Comparison of ENCODE assay signal across 23 cellular contexts in the genomic region with DNA sequence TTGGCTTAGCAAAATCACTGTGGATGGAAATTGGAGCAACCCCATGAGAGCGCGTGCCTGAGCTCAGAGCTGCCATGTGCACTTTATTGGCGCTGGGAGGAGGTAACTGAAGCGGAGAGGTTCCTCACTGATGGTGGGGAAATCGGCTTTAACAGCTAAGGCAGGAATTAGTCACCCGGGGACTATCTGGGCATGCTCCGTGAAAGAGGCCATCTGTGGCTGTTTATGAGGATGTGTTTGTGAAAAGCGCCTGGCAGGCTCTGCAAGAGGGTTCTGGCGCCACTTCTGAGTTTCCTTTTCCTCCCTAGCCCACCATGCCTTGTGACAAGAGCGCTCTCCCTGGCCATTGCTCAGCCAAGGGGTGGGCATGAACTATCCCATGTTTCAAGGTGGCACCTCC.
"Had no signal": no experiment of that assay in that cellular context is flagged by ENCODE, and none has a peak within 500 bp of the region (broad histone marks: within the 10 kb centered on the region; RNA-seq: fewer than 3 reads in every experiment).

No MANE protein-coding gene starts in this region.

- H3K9me3 Mint-ChIP-seq: dendritic cell treated with granulocyte-macrophage colony-stimulating factor and Interleukin-4, amounts not matched to agents 40 ng/mL and 50 ng/mL, for 4 days; neural progenitor cell had no signal

- H3K36me3 Mint-ChIP-seq: memory B cell, mesothelial cell of epicardium, natural killer cell, neural progenitor cell had no signal

- H3K27me3 ChIP-seq: esophagus squamous epithelium, neural progenitor cell, pancreas, transverse colon had no signal

- H3K4me3 Mint-ChIP-seq: dendritic cell treated with granulocyte-macrophage colony-stimulating factor and Interleukin-4, amounts not matched to agents 40 ng/mL and 50 ng/mL, for 4 days; effector memory CD8-positive, alpha-beta T cell; memory B cell; mesothelial cell of epicardium; natural killer cell; neural progenitor cell had no signal

- H3K27ac Mint-ChIP-seq: dendritic cell treated with granulocyte-macrophage colony-stimulating factor and Interleukin-4, amounts not matched to agents 40 ng/mL and 50 ng/mL, for 4 days; effector memory CD8-positive, alpha-beta T cell; memory B cell; mesothelial cell of epicardium; natural killer cell; neural progenitor cell; progenitor cell of endocrine pancreas had no signal

- H3K27me3 Mint-ChIP-seq: dendritic cell treated with granulocyte-macrophage colony-stimulating factor and Interleukin-4, amounts not matched to agents 40 ng/mL and 50 ng/mL, for 4 days; effector memory CD8-positive, alpha-beta T cell; memory B cell had no signal

- H3K4me1 Mint-ChIP-seq: mesothelial cell of epicardium had no signal

- H3K27ac ChIP-seq: esophagus squamous epithelium, gastroesophageal sphincter, left ventricle myocardium inferior, lower lobe of right lung, neural progenitor cell, pancreas, stomach, thoracic aorta, transverse colon had no signal

- ATAC-seq: effector memory CD8-positive, alpha-beta T cell; gastroesophageal sphincter; lower lobe of right lung; natural killer cell; pancreas; right cardiac atrium had no signal

- H3K4me3 ChIP-seq: esophagus squamous epithelium, gastroesophageal sphincter, left ventricle myocardium inferior, lower lobe of right lung, neural progenitor cell, pancreas, stomach, thoracic aorta, transverse colon had no signal

- H3K4me2 ChIP-seq: neural progenitor cell had no signal

- H3K4me1 ChIP-seq: esophagus squamous epithelium, gastroesophageal sphincter, left ventricle myocardium inferior, lower lobe of right lung, pancreas had no signal

- H3K36me3 ChIP-seq: esophagus squamous epithelium, gastroesophageal sphincter, left ventricle myocardium inferior, lower lobe of right lung, neural progenitor cell, pancreas, stomach, thoracic aorta, transverse colon had no signal

- DNase-seq: effector memory CD8-positive, alpha-beta T cell; esophagus squamous epithelium; glutamatergic neuron; islet precursor cell; left ventricle myocardium inferior; lower lobe of right lung; natural killer cell; nucleus accumbens; pancreas; right cardiac atrium; small intestine; stimulated activated CD4-positive, alpha-beta T cell treated with anti-CD3 and anti-CD28 coated beads, Interleukin-12 subunit alpha, Interleukin-12 subunit beta, amount 100 ng/mL, for 4 hours; stimulated activated naive CD4-positive, alpha-beta T cell; stomach; substantia nigra; transverse colon had no signal

- H2AFZ ChIP-seq: neural progenitor cell had no signal

- H3K9ac ChIP-seq: neural progenitor cell had no signal

- H3K9me3 ChIP-seq: left ventricle myocardium inferior, lower lobe of right lung, pancreas, thoracic aorta, transverse colon had no signal
